Comparison of ENCODE assay signal across 18 cellular contexts in genomic region chr11:85710912-85711311, GRCh38. TPM values are rescaled to one million over a fixed set of nuclear protein-coding genes. Genes with fewer than 3 reads are reported as not detected.
"Had no signal": no experiment of that assay in that cellular context is flagged by ENCODE, and none has a peak within 500 bp of the region (broad histone marks: within the 10 kb centered on the region; RNA-seq: fewer than 3 reads in every experiment).

No MANE protein-coding gene starts in this region.

- ATAC-seq: body of pancreas, heart right ventricle, right cardiac atrium, T-helper 17 cell had no signal

- H3K4me3 Mint-ChIP-seq: activated B cell treated with CpG ODN at 0.5 μM for 24 hours; activated CD4-positive, alpha-beta T cell treated with anti-CD3 and anti-CD28 coated beads, Interleukin-2, amount 10 ng/mL, durations not matched to agents 24 days and 14 days; dendritic cell treated with granulocyte-macrophage colony-stimulating factor and Interleukin-4, amounts not matched to agents 40 ng/mL and 50 ng/mL, for 4 days; naive B cell; T-helper 17 cell had no signal

- H3K36me3 ChIP-seq: adrenal gland, vagina had no signal

- H3K27ac Mint-ChIP-seq: activated B cell treated with CpG ODN at 0.5 μM for 24 hours; activated CD4-positive, alpha-beta T cell treated with anti-CD3 and anti-CD28 coated beads, Interleukin-2, amount 10 ng/mL, durations not matched to agents 24 days and 14 days; dendritic cell treated with granulocyte-macrophage colony-stimulating factor and Interleukin-4, amounts not matched to agents 40 ng/mL and 50 ng/mL, for 4 days; T-helper 17 cell had no signal

- H3K4me2 ChIP-seq: smooth muscle cell had no signal

- H3K4me1 Mint-ChIP-seq: activated B cell treated with CpG ODN at 0.5 μM for 24 hours; activated CD4-positive, alpha-beta T cell treated with anti-CD3 and anti-CD28 coated beads, Interleukin-2, amount 10 ng/mL, durations not matched to agents 24 days and 14 days; naive B cell had no signal

- H3K27me3 ChIP-seq: adrenal gland, body of pancreas, heart right ventricle, tibial artery, vagina had no signal

- FAIRE-seq: frontal cortex, TTC549 had no signal

- H3K36me3 Mint-ChIP-seq: naive B cell had no signal

- H3K4me3 ChIP-seq: adrenal gland, body of pancreas, heart right ventricle, smooth muscle cell, tibial artery, vagina had no signal

- H3K9me3 ChIP-seq: adrenal gland, body of pancreas, heart right ventricle, tibial artery, vagina had no signal

- H3K9me3 Mint-ChIP-seq: activated B cell treated with CpG ODN at 0.5 μM for 24 hours; activated CD4-positive, alpha-beta T cell treated with anti-CD3 and anti-CD28 coated beads, Interleukin-2, amount 10 ng/mL, durations not matched to agents 24 days and 14 days; dendritic cell treated with granulocyte-macrophage colony-stimulating factor and Interleukin-4, amounts not matched to agents 40 ng/mL and 50 ng/mL, for 4 days; naive B cell had no signal

- H3K27me3 Mint-ChIP-seq: activated B cell treated with CpG ODN at 0.5 μM for 24 hours; activated CD4-positive, alpha-beta T cell treated with anti-CD3 and anti-CD28 coated beads, Interleukin-2, amount 10 ng/mL, durations not matched to agents 24 days and 14 days; dendritic cell treated with granulocyte-macrophage colony-stimulating factor and Interleukin-4, amounts not matched to agents 40 ng/mL and 50 ng/mL, for 4 days; naive B cell; T-helper 17 cell had no signal

- DNase-seq: activated B cell treated with CpG ODN at 0.5 μM for 24 hours; activated CD4-positive, alpha-beta T cell treated with anti-CD3 and anti-CD28 coated beads, Interleukin-2, amount 10 ng/mL, durations not matched to agents 24 days and 14 days; activated naive CD4-positive, alpha-beta T cell treated with anti-CD3 and anti-CD28 coated beads, Interleukin-2, amount 50 U/mL, for 16 hours; adrenal gland; body of pancreas; heart right ventricle; kidney glomerular epithelial cell; midbrain; naive B cell; nucleus accumbens; right cardiac atrium; T-helper 17 cell; tibial artery had no signal

- H3K27ac ChIP-seq: adrenal gland, body of pancreas, heart right ventricle, tibial artery, vagina had no signal

- H3K4me1 ChIP-seq: adrenal gland, body of pancreas, vagina had no signal

RNA-seq across cellular contexts. Expression of gene CCDC89, which starts 24.9 kb away (rescaled TPM):
- total RNA-seq: activated B cell treated with CpG ODN at 0.5 μM for 24 hours, body of pancreas, smooth muscle cell, vagina had no signal
- polyA plus RNA-seq: smooth muscle cell had no signal
